ENCODE assay signal across 1 cellular context in genomic region chr3:123821920-123822319, GRCh38.
TF ChIP-seq lines count a peak whose summit lies in the region.

No MANE protein-coding gene starts in this region.

TF ChIP-seq in SK-N-SH treated with all-trans-retinoic acid at 6 μM for 48 hours, 23 proteins besides CTCF, POLR2A, EP300 and RAD21 (continued from another document):
- TF ChIP-seq PATZ1 (CRISPR knock-in tag; IDR thresholded peaks at IDR 0.05; ENCODE audit: borderline replicate concordance) (no peak), RARB (CRISPR knock-in tag; IDR thresholded peaks at IDR 0.05) (no peak), PPARA (CRISPR knock-in tag; IDR thresholded peaks at IDR 0.05; ENCODE audit: borderline replicate concordance) (no peak), TSHZ2 (CRISPR knock-in tag; IDR thresholded peaks at IDR 0.05) (no peak)
TF ChIP-seq in SK-N-SH treated with all-trans-retinoic acid at 6 μM for 48 hours: peak in this region for 0.
